In genomic region chr6:87473419-87473903, GRCh38 we compare ENCODE assay signal across 8 cellular contexts. TPM values are rescaled to one million over a fixed set of nuclear protein-coding genes. Genes with fewer than 3 reads are reported as not detected.
DNase-seq lines count a peak whose midpoint lies in the region; TF ChIP-seq lines count a peak whose summit lies in the region.

No MANE protein-coding gene starts in this region.

- H3K9ac ChIP-seq in fibroblast of lung (ENCODE audit: insufficient read depth, low read length) (peak overlapping the region; percentile 93), neuronal stem cell (ENCODE audit: low read depth, low read length, poor library complexity) (peak overlapping the region; percentile 96)

- H3K36me3 ChIP-seq in H7 (replicated peaks; ENCODE audit: control insufficient read depth, insufficient read depth, low read length) (no peaks in the 10 kb centered on the region), fibroblast of lung (ENCODE audit: control insufficient read depth, insufficient read depth, low read length) (no peaks in the 10 kb centered on the region), neuronal stem cell (replicated peaks in 1 of 2; ENCODE audit: control insufficient read depth in 2 of 2, insufficient read depth in 2 of 2, low read length in 2 of 2) (no peaks in the 10 kb centered on the region)

- peak overlapping the region; percentile 90 for H3K4me2 ChIP-seq in fibroblast of lung (ENCODE audit: extremely low read depth, insufficient read depth, low read length)
- peak overlapping the region; percentile 65 for H3K4me2 ChIP-seq in neuronal stem cell (ENCODE audit: insufficient read depth, low read length, poor library complexity, severe bottlenecking)

- peak overlapping the region; percentile 97 for H3K18ac ChIP-seq in neuronal stem cell (ENCODE audit: low read length)

- H4K20me1 ChIP-seq in fibroblast of lung (ENCODE audit: control insufficient read depth, extremely low read depth, insufficient read depth, low read length), result no peaks in the 10 kb centered on the region

- H3K14ac ChIP-seq in neuronal stem cell (ENCODE audit: low read length), result no peak overlapping the region

- no peak overlapping the region for H2BK5ac ChIP-seq in neuronal stem cell (ENCODE audit: low read length)

- H3K27ac ChIP-seq in fibroblast of lung (ENCODE audit: insufficient read depth, low read length) (peak overlapping the region; percentile 97), neuronal stem cell (replicated peaks; ENCODE audit: low read length) (peak overlapping the region; percentile 50)

- peak overlapping the region; percentile 62 for H3K23ac ChIP-seq in neuronal stem cell (ENCODE audit: low read depth, low read length, poor library complexity)

- H2BK15ac ChIP-seq in neuronal stem cell (ENCODE audit: low read length), result no peak overlapping the region

- WGBS in neuronal stem cell (ENCODE audit: extremely low coverage in 2 of 2, insufficient read length in 2 of 2, insufficient replicate concordance in 1 of 2), 2 donors, result no CpG with 5 or more reads among the region's 15 CpGs

- no peak overlapping the region for H2BK120ac ChIP-seq in neuronal stem cell (ENCODE audit: low read depth, low read length)

- H3K27me3 ChIP-seq in H7 (ENCODE audit: control insufficient read depth, insufficient read depth, low read length), result no peaks in the 10 kb centered on the region
- H3K27me3 ChIP-seq in fibroblast of lung (ENCODE audit: control insufficient read depth, insufficient read depth, low read length), result no peaks in the 10 kb centered on the region
- H3K27me3 ChIP-seq in neuronal stem cell (ENCODE audit: control insufficient read depth in 3 of 3, insufficient read depth in 3 of 3, low read depth in 1 of 3, low read length in 3 of 3), result peaks cover 0 to 6% (median 0%) of the 10 kb centered on the region in 3 experiments

- TF ChIP-seq CTCF in fibroblast of lung (conservative IDR thresholded peaks at IDR 0.05 in 1 of 2, IDR thresholded peaks at IDR 0.05 in 1 of 2; ENCODE audit: low read depth in 1 of 2, low read length in 2 of 2), result no peak

- no peak overlapping the region for H2AK5ac ChIP-seq in neuronal stem cell (ENCODE audit: low read depth, low read length)

- H3K4me3 ChIP-seq in H7 (ENCODE audit: insufficient read depth, low read depth, low read length), result peak overlapping the region; percentile 93
- peak overlapping the region; percentile 92 to 99 (median 96) for H3K4me3 ChIP-seq in fibroblast of lung (replicated peaks in 1 of 4; ENCODE audit: control extremely low read depth in 1 of 4, insufficient read depth in 1 of 4, low read depth in 3 of 4, low read length in 4 of 4)
- H3K4me3 ChIP-seq in neuronal stem cell (ENCODE audit: low read length in 2 of 2), result peak overlapping the region; percentile 85 to 89

- peak overlapping the region; percentile 87 for H2AFZ ChIP-seq in fibroblast of lung (ENCODE audit: low read length)
- H2AFZ ChIP-seq in neuronal stem cell (ENCODE audit: low read length), result peak overlapping the region; percentile 96

- no peaks in the 10 kb centered on the region for H3K4me1 ChIP-seq in fibroblast of lung (ENCODE audit: control insufficient read depth, extremely low read depth, insufficient read depth, low read length)
- H3K4me1 ChIP-seq in neuronal stem cell (ENCODE audit: control insufficient read depth in 2 of 2, insufficient read depth in 1 of 2, low read depth in 1 of 2, low read length in 2 of 2), result peaks cover 0 to 5% of the 10 kb centered on the region in 2 donors

- no peak overlapping the region for H2BK12ac ChIP-seq in neuronal stem cell (ENCODE audit: low read length)

- no peak overlapping the region for H3K4ac ChIP-seq in neuronal stem cell (ENCODE audit: low read length)

- H3K79me2 ChIP-seq in fibroblast of lung (ENCODE audit: control insufficient read depth, insufficient read depth, low read length), result peaks cover 9% of the 10 kb centered on the region

- no peak overlapping the region for H4K91ac ChIP-seq in neuronal stem cell (ENCODE audit: low read depth, low read length, poor library complexity)

- in situ Hi-C loops in G401 (cut with HindIII; ENCODE audit: low sequenced_read_pairs), result no loop called here

- H3K9me3 ChIP-seq in fibroblast of lung (ENCODE audit: control insufficient read depth, insufficient read depth, low read depth, low read length), result no peaks in the 10 kb centered on the region
- no peaks in the 10 kb centered on the region for H3K9me3 ChIP-seq in neuronal stem cell (replicated peaks in 1 of 2; ENCODE audit: control insufficient read depth in 2 of 2, insufficient read depth in 1 of 2, low read depth in 1 of 2, low read length in 2 of 2)

- H4K8ac ChIP-seq in neuronal stem cell (ENCODE audit: low read depth, low read length), result no peak overlapping the region

- H3K79me1 ChIP-seq in neuronal stem cell (ENCODE audit: low read depth, low read length), result no peaks in the 10 kb centered on the region

- peak; percentile 13 for DNase-seq in activated CD8-positive, alpha-beta memory T cell treated with anti-CD3 and anti-CD28 coated beads, Interleukin-2, amount 50 U/mL, for 1 hour (ENCODE audit: extremely low read depth)
- no peak for DNase-seq in activated CD8-positive, alpha-beta memory T cell treated with anti-CD3 and anti-CD28 coated beads for 24 hours
- no peak for DNase-seq in H7
- DNase-seq in Kasumi-1 (lab: John Stamatoyannopoulos, UW), result peak; percentile 35 to 60
- peak; percentile 54 to 58 for DNase-seq in activated CD4-positive, alpha-beta T cell treated with anti-CD3 and anti-CD28 coated beads for 4 hours
- peak; percentile 47 to 61 for DNase-seq in fibroblast of lung (ENCODE audit: low read depth in 2 of 2)
- no peak for DNase-seq in neuronal stem cell (ENCODE audit: low spot score)
- no peak for DNase-seq in G401 (ENCODE audit: low spot score)

RNA-seq across cellular contexts. Expression of gene SLC35A1, which starts 0.7 kb away (rescaled TPM):
- total RNA-seq in H7 (2014; rRNA removed; shearing (Covaris generic)), result 6.2 and 10.5 TPM in 2 replicates
- 27.7 and 35.8 TPM in 2 replicates for total RNA-seq in fibroblast of lung
- polyA plus RNA-seq in fibroblast of lung, result 22.4 and 27.6 TPM in 2 replicates
- 15.1 and 17.4 TPM in 2 replicates for polyA plus RNA-seq in fibroblast of lung (2012)
- 3.7 and 14.5 TPM in 2 replicates for polyA minus RNA-seq in fibroblast of lung (ENCODE audit: low replicate concordance)
- polyA plus RNA-seq in neuronal stem cell (2013, experiment 1 of 2), result 13.3 TPM
- 14.3 TPM for polyA plus RNA-seq in neuronal stem cell (2013, experiment 2 of 2)
- 19.9 and 24.6 TPM in 2 replicates for total RNA-seq in G401 (2014; rRNA removed; shearing (Covaris generic))

Comparison
In these comparisons a context has a peak if more than half of its experiments do, and no peak if none do; other contexts are left out.
1. DNase-seq: peak in activated CD8-positive, alpha-beta memory T cell treated with anti-CD3 and anti-CD28 coated beads, Interleukin-2, amount 50 U/mL, for 1 hour (single experiment), Kasumi-1 (2 of 2), activated CD4-positive, alpha-beta T cell treated with anti-CD3 and anti-CD28 coated beads for 4 hours (2 of 2) and fibroblast of lung (2 of 2); none in activated CD8-positive, alpha-beta memory T cell treated with anti-CD3 and anti-CD28 coated beads for 24 hours (single experiment), H7 (single experiment), neuronal stem cell (single experiment) and G401 (single experiment).
2. Peak in every context shown above with its lines, with median percentiles within 50 percentile points of each other: H3K4me3 ChIP-seq.